In the genomic region with DNA sequence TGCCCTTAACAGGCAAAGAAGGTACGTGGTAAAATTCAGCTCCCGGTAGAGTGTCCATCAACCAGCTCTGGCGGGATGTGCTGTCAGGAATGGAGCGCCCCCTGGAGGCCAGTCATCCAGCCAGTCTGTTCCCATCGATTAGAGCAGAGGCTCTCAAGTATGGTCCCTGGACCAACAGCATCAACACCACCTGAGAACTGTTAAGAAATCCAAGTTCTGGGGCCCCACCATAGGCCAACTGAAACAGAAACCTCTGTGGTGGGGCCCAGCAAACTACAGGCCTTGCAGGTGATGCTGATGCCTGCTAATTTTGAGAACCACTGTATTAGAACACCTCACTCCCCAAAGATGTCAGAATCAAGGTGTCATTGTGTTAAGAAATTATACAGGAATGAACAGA, we compare ENCODE assay signal across 9 cellular contexts.
DNase-seq lines count a peak whose midpoint lies in the region; ATAC-seq and TF ChIP-seq lines count a peak whose summit lies in the region.
"Had no signal": no experiment of that assay in that cellular context is flagged by ENCODE, and none has a peak within 500 bp of the region (broad histone marks: within the 10 kb centered on the region; RNA-seq: fewer than 3 reads in every experiment).

No MANE protein-coding gene starts in this region.

- H3K27me3 ChIP-seq in mammary epithelial cell (ENCODE audit: insufficient read depth, low read length) (no peaks in the 10 kb centered on the region), upper lobe of right lung (no peaks in the 10 kb centered on the region), spleen (replicated peaks in 1 of 7) (no peaks in the 10 kb centered on the region)

- H3K27ac Mint-ChIP-seq in CD14-positive monocyte: no peak overlapping the region
- no peak overlapping the region for H3K27ac Mint-ChIP-seq in mesothelial cell of epicardium
- H3K27ac Mint-ChIP-seq: IgD-negative memory B cell had no signal

- H3K4me2 ChIP-seq in mammary epithelial cell (ENCODE audit: insufficient read depth, low read depth, low read length): no peak overlapping the region

- H3K4me1 ChIP-seq in mammary epithelial cell (ENCODE audit: insufficient read depth, low read length) (no peaks in the 10 kb centered on the region), upper lobe of right lung (no peaks in the 10 kb centered on the region), spleen (no peaks in the 10 kb centered on the region)

- H3K4me1 Mint-ChIP-seq in CD14-positive monocyte (no peaks in the 10 kb centered on the region), mesothelial cell of epicardium (no peaks in the 10 kb centered on the region)

- TF ChIP-seq POLR2A in spleen (IDR thresholded peaks at IDR 0.05): no peak

- H3K79me2 ChIP-seq in mammary epithelial cell (ENCODE audit: insufficient read depth, low read length): no peaks in the 10 kb centered on the region

- no peak overlapping the region for H3K4me3 Mint-ChIP-seq in CD14-positive monocyte
- no peak overlapping the region for H3K4me3 Mint-ChIP-seq in mesothelial cell of epicardium

- in situ Hi-C loops in mammary epithelial cell (cut with MboI; ENCODE audit: low sequenced_read_pairs in 2 of 2): no loop called here

- H2AFZ ChIP-seq in mammary epithelial cell (ENCODE audit: low read depth, low read length): no peak overlapping the region

- H3K36me3 Mint-ChIP-seq in CD14-positive monocyte (peaks cover 16 to 24% of the 10 kb centered on the region in 2 donors), mesothelial cell of epicardium (no peaks in the 10 kb centered on the region)

- H3K36me3 ChIP-seq in mammary epithelial cell (ENCODE audit: insufficient read depth, low read length) (no peaks in the 10 kb centered on the region), upper lobe of right lung (peaks cover 6% of the 10 kb centered on the region), spleen (peaks cover 0 to 24% (median 0%) of the 10 kb centered on the region in 6 donors)

- peaks cover 0 to 5% (median 0%) of the 10 kb centered on the region in 7 donors for H3K9me3 Mint-ChIP-seq in CD14-positive monocyte
- H3K9me3 Mint-ChIP-seq in mesothelial cell of epicardium: no peaks in the 10 kb centered on the region

- dilution Hi-C loops in mammary epithelial cell (cut with HindIII; ENCODE audit: low sequenced_read_pairs): no loop called here

- ATAC-seq in GM19025 (IDR thresholded peaks at IDR 0.05; ENCODE audit: low read depth, unreplicated experiment): peak; percentile 73
- ATAC-seq in HG03175 (IDR thresholded peaks at IDR 0.05; ENCODE audit: unreplicated experiment): peak; percentile 88
- peak; percentile 79 for ATAC-seq in upper lobe of right lung

- peak; percentile 42 for TF ChIP-seq CTCF in CD14-positive monocyte (IDR thresholded peaks at IDR 0.05)
- TF ChIP-seq CTCF in mammary epithelial cell (conservative IDR thresholded peaks at IDR 0.05 in 1 of 2, IDR thresholded peaks at IDR 0.05 in 1 of 2; ENCODE audit: extremely low read depth in 1 of 2, insufficient read depth in 1 of 2, low read depth in 1 of 2, low read length in 2 of 2): peak; percentile 46 to 64
- peak; percentile 68 for TF ChIP-seq CTCF in mesothelial cell of epicardium (IDR thresholded peaks at IDR 0.05; ENCODE audit: unreplicated experiment)
- peak; percentile 48 for TF ChIP-seq CTCF in upper lobe of right lung (IDR thresholded peaks at IDR 0.05)
- TF ChIP-seq CTCF in spleen (IDR thresholded peaks at IDR 0.05 in 8 of 11, conservative IDR thresholded peaks at IDR 0.05 in 3 of 11): peak in 4 of 11 experiments; percentile 24 to 43 (median 38)

- DNase-seq in CD14-positive monocyte (ENCODE audit: low spot score) (no peak), T follicular helper cell (ENCODE audit: low read depth) (peak; percentile 6), mammary epithelial cell (peak; percentile 9), mesothelial cell of epicardium (ENCODE audit: low spot score in 2 of 2, unreplicated experiment in 2 of 2) (peak; percentile 42 to 67), upper lobe of right lung (peak; percentile 78), spleen (no peak)

- 60% methylated on average over 5 of the region's 5 CpGs for WGBS in mammary epithelial cell (ENCODE audit: low coverage, missing lambda C conversion rate)
- WGBS in spleen, 5 donors: 52 to 81% (median 70%) methylated on average over 5 of the region's 5 CpGs

- H4K20me1 ChIP-seq in mammary epithelial cell (ENCODE audit: insufficient read depth, low read length): no peaks in the 10 kb centered on the region

- H3K9me3 ChIP-seq in mammary epithelial cell (replicated peaks; ENCODE audit: insufficient read depth, low read length): no peaks in the 10 kb centered on the region
- no peaks in the 10 kb centered on the region for H3K9me3 ChIP-seq in upper lobe of right lung
- H3K9me3 ChIP-seq in spleen: peaks cover 0 to 8% (median 0%) of the 10 kb centered on the region in 8 donors

- BruUV-seq in mammary epithelial cell (replicated peaks; lab: Mats Ljungman, UMichigan): no TSS peak

- H3K9ac ChIP-seq in mammary epithelial cell (ENCODE audit: insufficient read depth, low read length): no peak overlapping the region

- H3K4me3 ChIP-seq in mammary epithelial cell (replicated peaks in 1 of 3; ENCODE audit: insufficient read depth in 1 of 3, low read depth in 2 of 3, low read length in 3 of 3): no peak overlapping the region
- no peak overlapping the region for H3K4me3 ChIP-seq in upper lobe of right lung
- no peak overlapping the region for H3K4me3 ChIP-seq in spleen

- peaks cover 0 to 2% (median 0%) of the 10 kb centered on the region in 3 donors for H3K27me3 Mint-ChIP-seq in CD14-positive monocyte (ENCODE audit: low read depth in 3 of 3)
- H3K27me3 Mint-ChIP-seq in mesothelial cell of epicardium (ENCODE audit: low read depth): peaks cover 2% of the 10 kb centered on the region
- H3K27me3 Mint-ChIP-seq: IgD-negative memory B cell had no signal

- intact Hi-C loops in CD14-positive monocyte (cut with micrococcal nuclease): no loop called here
- intact Hi-C loops in mammary epithelial cell (cut with micrococcal nuclease): loop anchor here (5.0 kb wide), 2 partner anchors 106 to 171 kb away; no protein-coding TSS in a partner anchor
- intact Hi-C loops in upper lobe of right lung (cut with DNase I): no loop called here
- intact Hi-C loops in spleen (cut with DNase I; ENCODE audit: low total_unique reads): no loop called here

- H3K27ac ChIP-seq in mammary epithelial cell (ENCODE audit: insufficient read depth, low read depth, low read length) (no peak overlapping the region), upper lobe of right lung (no peak overlapping the region), spleen (no peak overlapping the region)

- CTCF ChIA-PET in mammary epithelial cell (lab: Charles Lee; ENCODE audit: low non-redundant PET): interaction anchor here (0.6 kb wide), 1 partner anchor 287 kb away, joined by 3 read pairs; no protein-coding TSS in a partner anchor

Comparison
In these comparisons a context has a peak if more than half of its experiments do, and no peak if none do; other contexts are left out.
1. DNase-seq: peak in T follicular helper cell (single experiment), mammary epithelial cell (single experiment), mesothelial cell of epicardium (2 of 2) and upper lobe of right lung (single experiment); none in CD14-positive monocyte (single experiment) and spleen (single experiment).
2. Peak in every context shown above with its lines, with median percentiles within 50 percentile points of each other: ATAC-seq.